10 cellular contexts compared by ENCODE assay signal in the genomic region with DNA sequence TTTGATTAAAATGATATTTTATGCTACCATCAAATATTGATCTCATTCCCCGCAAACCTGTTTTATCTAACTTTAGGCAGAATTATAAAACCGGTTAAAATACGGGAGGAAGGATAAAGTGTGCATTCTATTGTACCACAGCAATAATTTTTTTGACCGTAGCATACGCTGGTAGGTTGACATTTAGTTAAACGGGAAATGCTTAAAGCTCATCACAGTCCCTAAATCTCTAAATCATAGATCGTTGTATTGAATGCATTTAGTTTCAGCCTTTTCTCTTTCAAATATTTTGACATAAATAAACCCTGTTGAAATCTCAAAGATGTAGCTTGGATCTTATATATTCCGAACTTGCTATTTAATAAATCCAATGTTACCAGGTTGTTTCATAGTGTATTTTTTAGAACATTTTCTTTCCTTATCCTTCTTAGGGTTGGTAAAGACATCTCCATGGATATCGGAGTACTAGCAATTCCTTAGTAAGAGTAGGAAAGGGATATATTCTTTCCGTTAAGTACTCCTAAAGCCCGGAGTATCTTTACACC. TPM values are rescaled to one million over a fixed set of nuclear protein-coding genes. Genes with fewer than 3 reads are reported as not detected.
DNase-seq lines count a peak whose midpoint lies in the region; ATAC-seq and TF ChIP-seq lines count a peak whose summit lies in the region.
"Had no signal": no experiment of that assay in that cellular context is flagged by ENCODE, and none has a peak within 500 bp of the region (broad histone marks: within the 10 kb centered on the region; RNA-seq: fewer than 3 reads in every experiment).

No MANE protein-coding gene starts in this region.

- peaks cover 31% of the 10 kb centered on the region for H3K4me1 ChIP-seq in vagina

- H3K9me3 Mint-ChIP-seq in stimulated activated naive CD8-positive, alpha-beta T cell treated with anti-CD3 and anti-CD28 coated beads, Interleukin-15, Interleukin-2, amounts not matched to agents 100 ng/mL and 50 ng/mL, for 24 hours = no peaks in the 10 kb centered on the region
- peaks cover under 1% of the 10 kb centered on the region for H3K9me3 Mint-ChIP-seq in activated naive CD8-positive, alpha-beta T cell (ENCODE audit: low read depth)
- H3K9me3 Mint-ChIP-seq in memory B cell (peaks cover 9% of the 10 kb centered on the region), HFFc6 (no peaks in the 10 kb centered on the region)

- peaks cover 45% of the 10 kb centered on the region for H3K4me1 Mint-ChIP-seq in stimulated activated naive CD8-positive, alpha-beta T cell treated with anti-CD3 and anti-CD28 coated beads, Interleukin-15, Interleukin-2, amounts not matched to agents 100 ng/mL and 50 ng/mL, for 24 hours (ENCODE audit: low read depth)
- H3K4me1 Mint-ChIP-seq in activated naive CD8-positive, alpha-beta T cell (ENCODE audit: low read depth) = peaks cover 51% of the 10 kb centered on the region
- H3K4me1 Mint-ChIP-seq in memory B cell (peaks cover 8% of the 10 kb centered on the region), HFFc6 (ENCODE audit: low read depth) (peaks cover 14% of the 10 kb centered on the region)

- H3K36me3 Mint-ChIP-seq in stimulated activated naive CD8-positive, alpha-beta T cell treated with anti-CD3 and anti-CD28 coated beads, Interleukin-15, Interleukin-2, amounts not matched to agents 100 ng/mL and 50 ng/mL, for 24 hours (ENCODE audit: low read depth) = peaks cover 12% of the 10 kb centered on the region
- H3K36me3 Mint-ChIP-seq in activated naive CD8-positive, alpha-beta T cell = peaks cover 8% of the 10 kb centered on the region
- H3K36me3 Mint-ChIP-seq in memory B cell = peaks cover 10% of the 10 kb centered on the region
- no peaks in the 10 kb centered on the region for H3K36me3 Mint-ChIP-seq in HFFc6 (ENCODE audit: low read depth)

- peak overlapping the region; percentile 96 for H3K27ac Mint-ChIP-seq in stimulated activated naive CD8-positive, alpha-beta T cell treated with anti-CD3 and anti-CD28 coated beads, Interleukin-15, Interleukin-2, amounts not matched to agents 100 ng/mL and 50 ng/mL, for 24 hours
- H3K27ac Mint-ChIP-seq in activated naive CD8-positive, alpha-beta T cell = peak overlapping the region; percentile 99
- H3K27ac Mint-ChIP-seq in memory B cell (peak overlapping the region; percentile 96), HFFc6 (no peak overlapping the region)

- H3K36me3 ChIP-seq in vagina = peaks cover 0 to 4% of the 10 kb centered on the region in 2 donors

- no peaks in the 10 kb centered on the region for H3K27me3 Mint-ChIP-seq in stimulated activated naive CD8-positive, alpha-beta T cell treated with anti-CD3 and anti-CD28 coated beads, Interleukin-15, Interleukin-2, amounts not matched to agents 100 ng/mL and 50 ng/mL, for 24 hours
- H3K27me3 Mint-ChIP-seq in activated naive CD8-positive, alpha-beta T cell = no peaks in the 10 kb centered on the region
- H3K27me3 Mint-ChIP-seq in memory B cell = peaks cover 7% of the 10 kb centered on the region
- H3K27me3 Mint-ChIP-seq in HFFc6 (ENCODE audit: insufficient read depth) = no peaks in the 10 kb centered on the region; the same call in 1 of the 2 replicates

- intact Hi-C loops in vagina (cut with DNase I) = loop anchor here (10.0 kb wide), 1 partner anchor 886 kb away; no protein-coding TSS in a partner anchor

- no peak for TF ChIP-seq POLR2A in vagina (IDR thresholded peaks at IDR 0.05)

- peak overlapping the region; percentile 89 for H3K4me3 Mint-ChIP-seq in stimulated activated naive CD8-positive, alpha-beta T cell treated with anti-CD3 and anti-CD28 coated beads, Interleukin-15, Interleukin-2, amounts not matched to agents 100 ng/mL and 50 ng/mL, for 24 hours
- H3K4me3 Mint-ChIP-seq in activated naive CD8-positive, alpha-beta T cell = peak overlapping the region; percentile 86
- peak overlapping the region; percentile 80 for H3K4me3 Mint-ChIP-seq in memory B cell
- no peak overlapping the region; the same call in 1 of the 2 replicates for H3K4me3 Mint-ChIP-seq in HFFc6

- no peaks in the 10 kb centered on the region for H3K9me3 ChIP-seq in vagina

- H3K27ac ChIP-seq in vagina = peak overlapping the region; percentile 94

- no peak for DNase-seq in stimulated activated naive CD8-positive, alpha-beta T cell treated with anti-CD3 and anti-CD28 coated beads, Interleukin-15, Interleukin-2, amounts not matched to agents 100 U/mL and 50 U/mL, for 24 hours
- DNase-seq in memory B cell (ENCODE audit: low spot score in 2 of 2) (no peak), vagina (ENCODE audit: extremely low spot score in 2 of 2) (no peak), GM20000 (ENCODE audit: low spot score) (no peak), HFFc6 (no peak), NCI-H524 (lab: John Stamatoyannopoulos, UW) (no peak)
- DNase-seq: hippocampal formation, NCI-H2081 had no signal

- H3K4me3 ChIP-seq in vagina = peak overlapping the region; percentile 44 to 50

- no peak for TF ChIP-seq CTCF in vagina (IDR thresholded peaks at IDR 0.05)
- no peak for TF ChIP-seq CTCF in GM20000 (IDR thresholded peaks at IDR 0.05; ENCODE audit: extremely low read depth, missing control alignments)
- TF ChIP-seq CTCF in HFFc6 (IDR thresholded peaks at IDR 0.05) = no peak

- no peaks in the 10 kb centered on the region for H3K27me3 ChIP-seq in vagina

- no peak for ATAC-seq in stimulated activated naive CD8-positive, alpha-beta T cell treated with anti-CD3 and anti-CD28 coated beads, Interleukin-15, Interleukin-2, amounts not matched to agents 100 U/mL and 50 U/mL, for 24 hours
- ATAC-seq in memory B cell (ENCODE audit: low read depth) = no peak

RNA-seq across cellular contexts. Expression of a gene that starts 0.8 kb away (rescaled TPM):
- total RNA-seq in vagina = 35.6 TPM
- total RNA-seq in HFFc6 (2021; fragmentation: NEBNext Ultra II Directional; extraction: Animal tissue kit (Norgen Biotek cat#: 25700)) = not detected

RNA-seq across cellular contexts. Expression of a gene that starts 12.9 kb away (rescaled TPM):
- total RNA-seq in vagina = not detected
- not detected for total RNA-seq in HFFc6 (2021; fragmentation: NEBNext Ultra II Directional; extraction: Animal tissue kit (Norgen Biotek cat#: 25700))

RNA-seq across cellular contexts. Expression of a gene that starts 41.1 kb away (rescaled TPM):
- total RNA-seq in vagina = not detected
- not detected for total RNA-seq in HFFc6 (2021; fragmentation: NEBNext Ultra II Directional; extraction: Animal tissue kit (Norgen Biotek cat#: 25700))

Comparison
In these comparisons a context has a peak if more than half of its experiments do, and no peak if none do; other contexts are left out.
1. RNA of a gene that starts 0.8 kb away (total RNA-seq): 35.6 TPM in vagina (single experiment); not detected in HFFc6; every median in the first group is over 10 times any median in the second.